In the genomic region with DNA sequence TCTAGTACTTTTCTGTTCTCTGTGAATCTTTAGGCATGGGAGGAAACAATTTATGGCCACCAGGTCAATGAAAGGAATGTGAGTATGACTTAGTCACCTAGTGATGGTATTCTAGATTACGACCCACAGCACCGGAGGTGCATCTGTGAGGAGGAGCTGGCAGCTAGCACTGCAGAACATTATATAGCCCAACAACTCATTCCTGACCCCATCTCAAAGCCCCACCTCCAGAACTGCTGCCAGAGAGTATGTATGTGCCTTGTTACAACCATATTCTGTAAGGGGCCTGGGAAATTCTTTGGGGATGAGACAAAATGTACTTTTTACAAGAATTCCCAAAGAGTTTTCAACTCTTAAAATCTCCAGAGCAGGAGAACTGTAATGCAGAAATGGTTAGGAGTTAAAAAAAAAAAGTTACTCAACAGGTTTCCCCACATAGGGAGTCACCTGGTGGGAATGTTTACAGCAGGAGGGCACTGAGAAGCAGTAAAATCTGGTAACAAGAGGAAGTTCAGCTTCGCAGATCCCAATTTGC, we compare ENCODE assay signal across 1 cellular context.
A peak's percentile ranks its signal among the peaks of the same experiment; 100 is the strongest.
TF ChIP-seq lines count a peak whose summit lies in the region.

No MANE protein-coding gene starts in this region.

TF ChIP-seq in SK-N-SH, 30 proteins besides CTCF, POLR2A, EP300 and RAD21 (continued from another document):
- TF ChIP-seq FOSL2 (IDR thresholded peaks at IDR 0.05; ENCODE audit: borderline replicate concordance, low read depth): peak; percentile 89
- TF ChIP-seq, protein P1, sequence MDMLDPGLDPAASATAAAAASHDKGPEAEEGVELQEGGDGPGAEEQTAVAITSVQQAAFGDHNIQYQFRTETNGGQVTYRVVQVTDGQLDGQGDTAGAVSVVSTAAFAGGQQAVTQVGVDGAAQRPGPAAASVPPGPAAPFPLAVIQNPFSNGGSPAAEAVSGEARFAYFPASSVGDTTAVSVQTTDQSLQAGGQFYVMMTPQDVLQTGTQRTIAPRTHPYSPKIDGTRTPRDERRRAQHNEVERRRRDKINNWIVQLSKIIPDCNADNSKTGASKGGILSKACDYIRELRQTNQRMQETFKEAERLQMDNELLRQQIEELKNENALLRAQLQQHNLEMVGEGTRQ (IDR thresholded peaks at IDR 0.05; ENCODE audit: borderline replicate concordance, low read depth, low read length): no peak
- TF ChIP-seq GABPA (IDR thresholded peaks at IDR 0.05; ENCODE audit: low read depth): no peak
- TF ChIP-seq, protein P2, sequence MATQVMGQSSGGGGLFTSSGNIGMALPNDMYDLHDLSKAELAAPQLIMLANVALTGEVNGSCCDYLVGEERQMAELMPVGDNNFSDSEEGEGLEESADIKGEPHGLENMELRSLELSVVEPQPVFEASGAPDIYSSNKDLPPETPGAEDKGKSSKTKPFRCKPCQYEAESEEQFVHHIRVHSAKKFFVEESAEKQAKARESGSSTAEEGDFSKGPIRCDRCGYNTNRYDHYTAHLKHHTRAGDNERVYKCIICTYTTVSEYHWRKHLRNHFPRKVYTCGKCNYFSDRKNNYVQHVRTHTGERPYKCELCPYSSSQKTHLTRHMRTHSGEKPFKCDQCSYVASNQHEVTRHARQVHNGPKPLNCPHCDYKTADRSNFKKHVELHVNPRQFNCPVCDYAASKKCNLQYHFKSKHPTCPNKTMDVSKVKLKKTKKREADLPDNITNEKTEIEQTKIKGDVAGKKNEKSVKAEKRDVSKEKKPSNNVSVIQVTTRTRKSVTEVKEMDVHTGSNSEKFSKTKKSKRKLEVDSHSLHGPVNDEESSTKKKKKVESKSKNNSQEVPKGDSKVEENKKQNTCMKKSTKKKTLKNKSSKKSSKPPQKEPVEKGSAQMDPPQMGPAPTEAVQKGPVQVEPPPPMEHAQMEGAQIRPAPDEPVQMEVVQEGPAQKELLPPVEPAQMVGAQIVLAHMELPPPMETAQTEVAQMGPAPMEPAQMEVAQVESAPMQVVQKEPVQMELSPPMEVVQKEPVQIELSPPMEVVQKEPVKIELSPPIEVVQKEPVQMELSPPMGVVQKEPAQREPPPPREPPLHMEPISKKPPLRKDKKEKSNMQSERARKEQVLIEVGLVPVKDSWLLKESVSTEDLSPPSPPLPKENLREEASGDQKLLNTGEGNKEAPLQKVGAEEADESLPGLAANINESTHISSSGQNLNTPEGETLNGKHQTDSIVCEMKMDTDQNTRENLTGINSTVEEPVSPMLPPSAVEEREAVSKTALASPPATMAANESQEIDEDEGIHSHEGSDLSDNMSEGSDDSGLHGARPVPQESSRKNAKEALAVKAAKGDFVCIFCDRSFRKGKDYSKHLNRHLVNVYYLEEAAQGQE (IDR thresholded peaks at IDR 0.05; ENCODE audit: low read depth, low read length): no peak
- TF ChIP-seq MEF2A (IDR thresholded peaks at IDR 0.05; ENCODE audit: borderline replicate concordance, low read depth): peak; percentile 42; the same call in 1 of the 2 replicates
- TF ChIP-seq, protein P3, sequence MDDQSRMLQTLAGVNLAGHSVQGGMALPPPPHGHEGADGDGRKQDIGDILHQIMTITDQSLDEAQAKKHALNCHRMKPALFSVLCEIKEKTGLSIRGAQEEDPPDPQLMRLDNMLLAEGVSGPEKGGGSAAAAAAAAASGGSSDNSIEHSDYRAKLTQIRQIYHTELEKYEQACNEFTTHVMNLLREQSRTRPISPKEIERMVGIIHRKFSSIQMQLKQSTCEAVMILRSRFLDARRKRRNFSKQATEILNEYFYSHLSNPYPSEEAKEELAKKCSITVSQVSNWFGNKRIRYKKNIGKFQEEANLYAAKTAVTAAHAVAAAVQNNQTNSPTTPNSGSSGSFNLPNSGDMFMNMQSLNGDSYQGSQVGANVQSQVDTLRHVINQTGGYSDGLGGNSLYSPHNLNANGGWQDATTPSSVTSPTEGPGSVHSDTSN (IDR thresholded peaks at IDR 0.05): peak; percentile 80
- TF ChIP-seq SIN3A (IDR thresholded peaks at IDR 0.05; ENCODE audit: borderline replicate concordance, low read depth, low read length): peak; percentile 60; the same call in 1 of the 2 replicates
- TF ChIP-seq EZH2phosphoT487 (IDR thresholded peaks at IDR 0.05; ENCODE audit: borderline replicate concordance, low read depth): no peak
- TF ChIP-seq, protein P4, sequence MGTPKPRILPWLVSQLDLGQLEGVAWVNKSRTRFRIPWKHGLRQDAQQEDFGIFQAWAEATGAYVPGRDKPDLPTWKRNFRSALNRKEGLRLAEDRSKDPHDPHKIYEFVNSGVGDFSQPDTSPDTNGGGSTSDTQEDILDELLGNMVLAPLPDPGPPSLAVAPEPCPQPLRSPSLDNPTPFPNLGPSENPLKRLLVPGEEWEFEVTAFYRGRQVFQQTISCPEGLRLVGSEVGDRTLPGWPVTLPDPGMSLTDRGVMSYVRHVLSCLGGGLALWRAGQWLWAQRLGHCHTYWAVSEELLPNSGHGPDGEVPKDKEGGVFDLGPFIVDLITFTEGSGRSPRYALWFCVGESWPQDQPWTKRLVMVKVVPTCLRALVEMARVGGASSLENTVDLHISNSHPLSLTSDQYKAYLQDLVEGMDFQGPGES (IDR thresholded peaks at IDR 0.05; ENCODE audit: low read depth, low read length): no peak
- TF ChIP-seq, protein P5, sequence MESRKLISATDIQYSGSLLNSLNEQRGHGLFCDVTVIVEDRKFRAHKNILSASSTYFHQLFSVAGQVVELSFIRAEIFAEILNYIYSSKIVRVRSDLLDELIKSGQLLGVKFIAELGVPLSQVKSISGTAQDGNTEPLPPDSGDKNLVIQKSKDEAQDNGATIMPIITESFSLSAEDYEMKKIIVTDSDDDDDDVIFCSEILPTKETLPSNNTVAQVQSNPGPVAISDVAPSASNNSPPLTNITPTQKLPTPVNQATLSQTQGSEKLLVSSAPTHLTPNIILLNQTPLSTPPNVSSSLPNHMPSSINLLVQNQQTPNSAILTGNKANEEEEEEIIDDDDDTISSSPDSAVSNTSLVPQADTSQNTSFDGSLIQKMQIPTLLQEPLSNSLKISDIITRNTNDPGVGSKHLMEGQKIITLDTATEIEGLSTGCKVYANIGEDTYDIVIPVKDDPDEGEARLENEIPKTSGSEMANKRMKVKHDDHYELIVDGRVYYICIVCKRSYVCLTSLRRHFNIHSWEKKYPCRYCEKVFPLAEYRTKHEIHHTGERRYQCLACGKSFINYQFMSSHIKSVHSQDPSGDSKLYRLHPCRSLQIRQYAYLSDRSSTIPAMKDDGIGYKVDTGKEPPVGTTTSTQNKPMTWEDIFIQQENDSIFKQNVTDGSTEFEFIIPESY (IDR thresholded peaks at IDR 0.05; ENCODE audit: borderline replicate concordance, low read depth): peak; percentile 49; the same call in 1 of the 2 replicates
- peak; percentile 90 for TF ChIP-seq NFIC (IDR thresholded peaks at IDR 0.05; ENCODE audit: borderline replicate concordance)
- TF ChIP-seq GATA2 (CRISPR knock-in tag; IDR thresholded peaks at IDR 0.05): no peak
- TF ChIP-seq TAF1 (IDR thresholded peaks at IDR 0.05; ENCODE audit: borderline replicate concordance, low read depth, low read length): no peak
- TF ChIP-seq FOXM1 (IDR thresholded peaks at IDR 0.05; ENCODE audit: low read depth): no peak
- TF ChIP-seq, protein P6, sequence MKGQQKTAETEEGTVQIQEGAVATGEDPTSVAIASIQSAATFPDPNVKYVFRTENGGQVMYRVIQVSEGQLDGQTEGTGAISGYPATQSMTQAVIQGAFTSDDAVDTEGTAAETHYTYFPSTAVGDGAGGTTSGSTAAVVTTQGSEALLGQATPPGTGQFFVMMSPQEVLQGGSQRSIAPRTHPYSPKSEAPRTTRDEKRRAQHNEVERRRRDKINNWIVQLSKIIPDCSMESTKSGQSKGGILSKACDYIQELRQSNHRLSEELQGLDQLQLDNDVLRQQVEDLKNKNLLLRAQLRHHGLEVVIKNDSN (IDR thresholded peaks at IDR 0.05; ENCODE audit: borderline replicate concordance, low read depth): no peak
- peak; percentile 87 for TF ChIP-seq JUND (IDR thresholded peaks at IDR 0.05)
- no peak for TF ChIP-seq SMC3 (IDR thresholded peaks at IDR 0.05; ENCODE audit: low read depth, low read length)
- no peak for TF ChIP-seq RCOR1 (IDR thresholded peaks at IDR 0.05; ENCODE audit: low read length)
- no peak for TF ChIP-seq RFX5 (IDR thresholded peaks at IDR 0.05; ENCODE audit: low read length)
- TF ChIP-seq TCF12 (IDR thresholded peaks at IDR 0.05): peak; percentile 94
- TF ChIP-seq RXRA (IDR thresholded peaks at IDR 0.05; ENCODE audit: borderline replicate concordance, low read depth): peak; percentile 93
- no peak for TF ChIP-seq CHD2 (IDR thresholded peaks at IDR 0.05; ENCODE audit: low read length, partially characterized antibody)
- TF ChIP-seq NRF1 (IDR thresholded peaks at IDR 0.05; ENCODE audit: low read depth, low read length): no peak
- no peak for TF ChIP-seq ELF1 (IDR thresholded peaks at IDR 0.05)
- TF ChIP-seq TEAD4 (IDR thresholded peaks at IDR 0.05; ENCODE audit: borderline replicate concordance, insufficient read depth): peak; percentile 90
- TF ChIP-seq, protein P7, sequence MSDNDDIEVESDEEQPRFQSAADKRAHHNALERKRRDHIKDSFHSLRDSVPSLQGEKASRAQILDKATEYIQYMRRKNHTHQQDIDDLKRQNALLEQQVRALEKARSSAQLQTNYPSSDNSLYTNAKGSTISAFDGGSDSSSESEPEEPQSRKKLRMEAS (IDR thresholded peaks at IDR 0.05; ENCODE audit: low read depth): peak; percentile 70
- no peak for TF ChIP-seq YY1 (IDR thresholded peaks at IDR 0.05; ENCODE audit: low read depth)
